In genomic region chr3:114687157-114687556, GRCh38 we compare ENCODE assay signal across 13 cellular contexts.
"Had no signal": no experiment of that assay in that cellular context is flagged by ENCODE, and none has a peak within 500 bp of the region (broad histone marks: within the 10 kb centered on the region; RNA-seq: fewer than 3 reads in every experiment).

No MANE protein-coding gene starts in this region.

- H3K4me3 ChIP-seq: colonic mucosa, lung, thoracic aorta had no signal

- H3K27me3 ChIP-seq: colonic mucosa had no signal

- H3K9me3 Mint-ChIP-seq: activated CD4-positive, alpha-beta T cell treated with anti-CD3 and anti-CD28 coated beads, Interleukin-2, amount 10 ng/mL, durations not matched to agents 24 days and 14 days; activated naive CD8-positive, alpha-beta T cell treated with anti-CD3 and anti-CD28 coated beads, Interleukin-2, amount 50 U/mL, for 24 hours; natural killer cell treated with Interleukin-12 subunit alpha and Interleukin-12 subunit beta and Interleukin-15 and Interleukin-18, amount 100 ng/mL, for 72 hours; stimulated activated naive CD8-positive, alpha-beta T cell treated with anti-CD3 and anti-CD28 coated beads, Interleukin-15, amount 100 ng/mL, for 72 hours had no signal

- H3K4me3 Mint-ChIP-seq: activated CD4-positive, alpha-beta T cell treated with anti-CD3 and anti-CD28 coated beads, Interleukin-2, amount 10 ng/mL, durations not matched to agents 24 days and 14 days; activated naive CD8-positive, alpha-beta T cell treated with anti-CD3 and anti-CD28 coated beads, Interleukin-2, amount 50 U/mL, for 24 hours; natural killer cell treated with Interleukin-12 subunit alpha and Interleukin-12 subunit beta and Interleukin-15 and Interleukin-18, amount 100 ng/mL, for 72 hours had no signal

- H3K9me3 ChIP-seq: colonic mucosa, thoracic aorta had no signal

- ATAC-seq: natural killer cell treated with Interleukin-12 subunit alpha and Interleukin-12 subunit beta and Interleukin-15 and Interleukin-18, amount 100 ng/mL, for 72 hours; stimulated activated naive CD8-positive, alpha-beta T cell treated with anti-CD3 and anti-CD28 coated beads, Interleukin-15, amount 100 ng/mL, for 72 hours had no signal

- H3K27me3 Mint-ChIP-seq: activated CD4-positive, alpha-beta T cell treated with anti-CD3 and anti-CD28 coated beads, Interleukin-2, amount 10 ng/mL, durations not matched to agents 24 days and 14 days; activated naive CD8-positive, alpha-beta T cell treated with anti-CD3 and anti-CD28 coated beads, Interleukin-2, amount 50 U/mL, for 24 hours; natural killer cell treated with Interleukin-12 subunit alpha and Interleukin-12 subunit beta and Interleukin-15 and Interleukin-18, amount 100 ng/mL, for 72 hours; stimulated activated naive CD8-positive, alpha-beta T cell treated with anti-CD3 and anti-CD28 coated beads, Interleukin-15, amount 100 ng/mL, for 72 hours had no signal

- H3K27ac Mint-ChIP-seq: activated CD4-positive, alpha-beta T cell treated with anti-CD3 and anti-CD28 coated beads, Interleukin-2, amount 10 ng/mL, durations not matched to agents 24 days and 14 days; natural killer cell treated with Interleukin-12 subunit alpha and Interleukin-12 subunit beta and Interleukin-15 and Interleukin-18, amount 100 ng/mL, for 72 hours; stimulated activated naive CD8-positive, alpha-beta T cell treated with anti-CD3 and anti-CD28 coated beads, Interleukin-15, amount 100 ng/mL, for 72 hours had no signal

- H3K27ac ChIP-seq: colonic mucosa, thoracic aorta had no signal

- H3K36me3 ChIP-seq: colonic mucosa, thoracic aorta had no signal

- H3K4me1 ChIP-seq: colonic mucosa had no signal

- DNase-seq: activated CD4-positive, alpha-beta T cell treated with anti-CD3 and anti-CD28 coated beads, Interleukin-2, amount 10 ng/mL, durations not matched to agents 24 days and 14 days; activated CD8-positive, alpha-beta memory T cell treated with anti-CD3 and anti-CD28 coated beads for 24 hours; activated naive CD4-positive, alpha-beta T cell treated with Interleukin-2 at 50 U/mL for 16 hours; activated naive CD8-positive, alpha-beta T cell treated with anti-CD3 and anti-CD28 coated beads, Interleukin-2, amount 50 U/mL, for 24 hours; caudate nucleus; colonic mucosa; effector CD4-positive, alpha-beta T cell; stimulated activated CD4-positive, alpha-beta T cell treated with anti-CD3 and anti-CD28 coated beads, Interleukin-4, amount 100 ng/mL, for 1 hour; stimulated activated CD8-positive, alpha-beta memory T cell treated with anti-CD3 and anti-CD28 coated beads, Interleukin-4, amount 100 ng/mL, for 48 hours; stimulated activated naive CD8-positive, alpha-beta T cell treated with anti-CD3 and anti-CD28 coated beads, Interleukin-15, amount 100 ng/mL, for 72 hours had no signal

- H3K36me3 Mint-ChIP-seq: natural killer cell treated with Interleukin-12 subunit alpha and Interleukin-12 subunit beta and Interleukin-15 and Interleukin-18, amount 100 ng/mL, for 72 hours had no signal
